Comparison of ENCODE assay signal across 1 cellular context in the genomic region with DNA sequence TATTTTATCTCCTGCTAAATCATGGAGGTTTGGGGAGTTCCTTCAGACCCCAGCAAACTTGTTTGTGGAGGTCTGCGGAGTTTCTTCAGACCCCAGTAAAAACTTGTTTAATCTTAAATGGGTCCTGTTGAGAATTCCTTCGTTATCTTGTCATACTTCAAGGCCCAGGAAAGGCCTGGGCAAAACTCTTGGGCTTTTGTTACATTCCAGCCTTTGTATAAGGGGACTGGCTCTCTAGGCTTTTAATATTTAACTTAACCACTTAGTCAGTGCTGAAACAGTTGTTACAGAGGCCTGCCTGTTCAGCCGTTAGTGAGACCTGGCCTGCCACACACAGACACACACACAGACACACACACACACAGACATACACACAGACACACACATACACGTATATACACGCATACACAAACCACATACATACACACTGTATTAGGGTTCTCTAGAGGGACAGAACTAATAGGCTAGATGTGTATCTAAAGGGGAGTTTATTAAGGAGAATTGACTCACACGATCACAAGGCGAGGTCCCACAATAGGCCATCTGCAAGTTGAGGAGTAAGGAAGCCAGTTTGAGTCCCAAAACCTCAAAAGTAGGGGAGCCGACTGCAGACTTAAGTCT.
TF ChIP-seq lines count a peak whose summit lies in the region.

No MANE protein-coding gene starts in this region.

TF ChIP-seq in endothelial cell of umbilical vein, 7 proteins besides CTCF, POLR2A, EP300 and RAD21:
- TF ChIP-seq, protein P1, sequence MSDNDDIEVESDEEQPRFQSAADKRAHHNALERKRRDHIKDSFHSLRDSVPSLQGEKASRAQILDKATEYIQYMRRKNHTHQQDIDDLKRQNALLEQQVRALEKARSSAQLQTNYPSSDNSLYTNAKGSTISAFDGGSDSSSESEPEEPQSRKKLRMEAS (IDR thresholded peaks at IDR 0.05; ENCODE audit: insufficient read depth, insufficient read length), result no peak
- TF ChIP-seq JUN (IDR thresholded peaks at IDR 0.05; ENCODE audit: borderline replicate concordance, insufficient read depth, insufficient read length, low read depth), result no peak
- TF ChIP-seq EZH2 (IDR thresholded peaks at IDR 0.05; ENCODE audit: borderline replicate concordance, low read depth, low read length, severe bottlenecking), result no peak
- no peak for TF ChIP-seq POLR2AphosphoS5 (IDR thresholded peaks at IDR 0.05; ENCODE audit: insufficient read depth, low read depth, low read length)
- TF ChIP-seq FOS (IDR thresholded peaks at IDR 0.05; ENCODE audit: borderline replicate concordance, insufficient read depth, low read length), result no peak
- no peak for TF ChIP-seq MYC (IDR thresholded peaks at IDR 0.05; ENCODE audit: low read depth, low read length)
- no peak for TF ChIP-seq GATA2 (IDR thresholded peaks at IDR 0.05; ENCODE audit: insufficient read depth, insufficient read length, low read depth, low read length)
TF ChIP-seq in endothelial cell of umbilical vein: peak in this region for 0.
